1 cellular context compared by ENCODE assay signal in the genomic region with DNA sequence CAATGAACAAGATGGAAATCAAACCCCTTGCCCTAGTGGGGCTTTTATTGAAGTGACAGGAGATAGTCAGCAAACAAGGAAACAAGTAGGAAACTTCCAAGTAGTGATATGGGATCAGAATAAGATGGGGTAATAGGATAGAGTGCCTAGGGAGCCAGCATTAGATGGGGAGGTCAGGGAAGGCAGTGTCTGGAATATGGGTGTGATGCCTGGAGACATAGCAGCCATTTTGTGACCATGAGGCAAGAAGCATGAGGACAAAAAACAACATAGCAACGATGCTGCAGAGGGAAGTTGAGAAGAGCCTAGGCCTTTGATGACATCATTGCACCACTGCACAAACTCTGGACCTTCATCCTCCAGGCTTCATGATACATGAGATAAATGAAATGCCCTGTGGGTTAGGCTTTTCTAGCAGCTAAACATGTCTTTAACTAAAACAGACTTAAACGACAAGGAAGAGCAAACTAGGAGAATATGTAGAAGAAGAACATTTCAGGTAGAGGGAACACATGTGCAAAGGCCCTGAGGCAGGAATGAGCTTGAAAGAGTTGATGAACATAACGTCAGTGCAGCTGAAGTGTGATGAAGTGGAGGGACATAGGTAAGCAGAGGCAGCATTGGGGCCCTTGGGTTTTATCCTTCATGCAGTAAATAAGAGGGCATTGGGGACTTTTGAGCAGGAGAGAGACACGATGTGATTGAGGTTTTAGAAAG.
TF ChIP-seq lines count a peak whose summit lies in the region.

No MANE protein-coding gene starts in this region.

TF ChIP-seq in K562, 482 proteins besides CTCF, POLR2A, EP300 and RAD21:
- TF ChIP-seq SIX5 (IDR thresholded peaks at IDR 0.05; ENCODE audit: borderline replicate concordance in 1 of 2, insufficient read depth in 1 of 2, low read depth in 1 of 2, low read length in 2 of 2) (no peak), ZNF24 (IDR thresholded peaks at IDR 0.05) (no peak), TEAD4 (IDR thresholded peaks at IDR 0.05; ENCODE audit: low read length) (no peak), TEAD4 (CRISPR knock-in tag; IDR thresholded peaks at IDR 0.05; ENCODE audit: borderline replicate concordance) (no peak), ARID2 (IDR thresholded peaks at IDR 0.05) (no peak), BCOR (IDR thresholded peaks at IDR 0.05) (peak; percentile 59; the same call in 1 of the 2 replicates), KAT7 (CRISPR knock-in tag; IDR thresholded peaks at IDR 0.05; ENCODE audit: borderline replicate concordance) (no peak), HLTF (IDR thresholded peaks at IDR 0.05) (peak; percentile 92), NFIC (IDR thresholded peaks at IDR 0.05) (peak; percentile 5; the same call in 1 of the 2 replicates), ZNF699 (CRISPR knock-in tag; IDR thresholded peaks at IDR 0.05; ENCODE audit: insufficient replicate concordance) (no peak), SMARCA5 (IDR thresholded peaks at IDR 0.05) (peak; percentile 74; the same call in 1 of the 2 replicates), SMAD2 (IDR thresholded peaks at IDR 0.05; ENCODE audit: low read depth, low read length) (no peak), ZNF766 (CRISPR knock-in tag; conservative IDR thresholded peaks at IDR 0.05) (no peak), RBM25 (IDR thresholded peaks at IDR 0.05; ENCODE audit: low read depth, low read length, severe bottlenecking) (peak; percentile 95), ESRRB (CRISPR knock-in tag; IDR thresholded peaks at IDR 0.05; ENCODE audit: borderline replicate concordance) (no peak), ZNF431 (CRISPR knock-in tag; IDR thresholded peaks at IDR 0.05) (no peak), YBX1 (IDR thresholded peaks at IDR 0.05) (no peak), RCOR1 (IDR thresholded peaks at IDR 0.05; ENCODE audit: borderline replicate concordance in 1 of 2, low read depth in 2 of 2, low read length in 2 of 2) (peak in 1 of 2 experiments; percentile 56; a peak in 1 of 4 replicates), TAL1 (IDR thresholded peaks at IDR 0.05) (no peak), ZNF586 (CRISPR knock-in tag; conservative IDR thresholded peaks at IDR 0.05) (no peak), CBX3 (IDR thresholded peaks at IDR 0.05; ENCODE audit: borderline replicate concordance in 1 of 2, low read length in 2 of 2) (peak in 1 of 2 experiments; percentile 55; a peak in 1 of 3 replicates), TCF3 (CRISPR knock-in tag; IDR thresholded peaks at IDR 0.05) (no peak), ZNF764 (CRISPR knock-in tag; IDR thresholded peaks at IDR 0.05; ENCODE audit: low read depth) (no peak), FOXJ3 (CRISPR knock-in tag; IDR thresholded peaks at IDR 0.05) (no peak), ADNP (tag; IDR thresholded peaks at IDR 0.05) (peak; percentile 68; the same call in 1 of the 2 replicates), RHOXF2B (CRISPR knock-in tag; conservative IDR thresholded peaks at IDR 0.05) (no peak), KDM1A (IDR thresholded peaks at IDR 0.05) (0 out of 4 replicates have a peak, but pooled peaks of 1 of the 2 experiments have one; percentile 26)
- TF ChIP-seq, protein P1, sequence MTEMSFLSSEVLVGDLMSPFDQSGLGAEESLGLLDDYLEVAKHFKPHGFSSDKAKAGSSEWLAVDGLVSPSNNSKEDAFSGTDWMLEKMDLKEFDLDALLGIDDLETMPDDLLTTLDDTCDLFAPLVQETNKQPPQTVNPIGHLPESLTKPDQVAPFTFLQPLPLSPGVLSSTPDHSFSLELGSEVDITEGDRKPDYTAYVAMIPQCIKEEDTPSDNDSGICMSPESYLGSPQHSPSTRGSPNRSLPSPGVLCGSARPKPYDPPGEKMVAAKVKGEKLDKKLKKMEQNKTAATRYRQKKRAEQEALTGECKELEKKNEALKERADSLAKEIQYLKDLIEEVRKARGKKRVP (CRISPR knock-in tag; IDR thresholded peaks at IDR 0.05) = no peak
- TF ChIP-seq, protein P2, sequence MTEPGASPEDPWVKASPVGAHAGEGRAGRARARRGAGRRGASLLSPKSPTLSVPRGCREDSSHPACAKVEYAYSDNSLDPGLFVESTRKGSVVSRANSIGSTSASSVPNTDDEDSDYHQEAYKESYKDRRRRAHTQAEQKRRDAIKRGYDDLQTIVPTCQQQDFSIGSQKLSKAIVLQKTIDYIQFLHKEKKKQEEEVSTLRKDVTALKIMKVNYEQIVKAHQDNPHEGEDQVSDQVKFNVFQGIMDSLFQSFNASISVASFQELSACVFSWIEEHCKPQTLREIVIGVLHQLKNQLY (CRISPR knock-in tag; conservative IDR thresholded peaks at IDR 0.05) = no peak
- TF ChIP-seq, protein P3, sequence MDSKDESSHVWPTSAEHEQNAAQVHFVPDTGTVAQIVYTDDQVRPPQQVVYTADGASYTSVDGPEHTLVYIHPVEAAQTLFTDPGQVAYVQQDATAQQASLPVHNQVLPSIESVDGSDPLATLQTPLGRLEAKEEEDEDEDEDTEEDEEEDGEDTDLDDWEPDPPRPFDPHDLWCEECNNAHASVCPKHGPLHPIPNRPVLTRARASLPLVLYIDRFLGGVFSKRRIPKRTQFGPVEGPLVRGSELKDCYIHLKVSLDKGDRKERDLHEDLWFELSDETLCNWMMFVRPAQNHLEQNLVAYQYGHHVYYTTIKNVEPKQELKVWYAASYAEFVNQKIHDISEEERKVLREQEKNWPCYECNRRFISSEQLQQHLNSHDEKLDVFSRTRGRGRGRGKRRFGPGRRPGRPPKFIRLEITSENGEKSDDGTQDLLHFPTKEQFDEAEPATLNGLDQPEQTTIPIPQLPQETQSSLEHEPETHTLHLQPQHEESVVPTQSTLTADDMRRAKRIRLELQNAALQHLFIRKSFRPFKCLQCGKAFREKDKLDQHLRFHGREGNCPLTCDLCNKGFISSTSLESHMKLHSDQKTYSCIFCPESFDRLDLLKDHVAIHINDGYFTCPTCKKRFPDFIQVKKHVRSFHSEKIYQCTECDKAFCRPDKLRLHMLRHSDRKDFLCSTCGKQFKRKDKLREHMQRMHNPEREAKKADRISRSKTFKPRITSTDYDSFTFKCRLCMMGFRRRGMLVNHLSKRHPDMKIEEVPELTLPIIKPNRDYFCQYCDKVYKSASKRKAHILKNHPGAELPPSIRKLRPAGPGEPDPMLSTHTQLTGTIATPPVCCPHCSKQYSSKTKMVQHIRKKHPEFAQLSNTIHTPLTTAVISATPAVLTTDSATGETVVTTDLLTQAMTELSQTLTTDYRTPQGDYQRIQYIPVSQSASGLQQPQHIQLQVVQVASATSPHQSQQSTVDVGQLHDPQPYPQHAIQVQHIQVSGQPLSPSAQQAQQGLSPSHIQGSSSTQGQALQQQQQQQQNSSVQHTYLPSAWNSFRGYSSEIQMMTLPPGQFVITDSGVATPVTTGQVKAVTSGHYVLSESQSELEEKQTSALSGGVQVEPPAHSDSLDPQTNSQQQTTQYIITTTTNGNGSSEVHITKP (IDR thresholded peaks at IDR 0.05; ENCODE audit: partially characterized antibody) = no peak
